Comparison of ENCODE assay signal across 25 cellular contexts in genomic region chr2:112879491-112880041, GRCh38. TPM values are rescaled to one million over a fixed set of nuclear protein-coding genes. Genes with fewer than 3 reads are reported as not detected.
DNase-seq lines count a peak whose midpoint lies in the region; ATAC-seq and TF ChIP-seq lines count a peak whose summit lies in the region.
"Had no signal": no experiment of that assay in that cellular context is flagged by ENCODE, and none has a peak within 500 bp of the region (broad histone marks: within the 10 kb centered on the region; RNA-seq: fewer than 3 reads in every experiment).

No MANE protein-coding gene starts in this region.

- peak overlapping the region; percentile 4 for H3K27ac Mint-ChIP-seq in activated T-cell treated with anti-CD3 and anti-CD28 coated beads, Interleukin-2, amount 50 U/mL, for 72 hours
- no peak overlapping the region for H3K27ac Mint-ChIP-seq in H9
- H3K27ac Mint-ChIP-seq: CD8-positive, alpha-beta T cell had no signal

- H3K27me3 Mint-ChIP-seq in activated T-cell treated with anti-CD3 and anti-CD28 coated beads, Interleukin-2, amount 50 U/mL, for 72 hours (ENCODE audit: low read depth), result peaks cover 8% of the 10 kb centered on the region
- peaks cover 3% of the 10 kb centered on the region for H3K27me3 Mint-ChIP-seq in H9 (ENCODE audit: low read depth)

- H3K23me2 ChIP-seq in H9 (ENCODE audit: insufficient read length, low read depth, low read length, poor library complexity, severe bottlenecking), result no peaks in the 10 kb centered on the region

- H4K91ac ChIP-seq in H9 (ENCODE audit: insufficient read length, low read depth, low read length), result no peak overlapping the region

- H3K4me3 ChIP-seq in brain microvascular endothelial cell (ENCODE audit: low read depth, low read length), result no peak overlapping the region
- H3K4me3 ChIP-seq: A549, cardiac muscle cell, HAP-1, heart left ventricle, MG63, upper lobe of left lung had no signal

- ATAC-seq in activated T-cell treated with anti-CD3 and anti-CD28 coated beads, Interleukin-2, amount 50 U/mL, for 72 hours (replicated peaks in 1 of 2), result no peak
- ATAC-seq: CD8-positive, alpha-beta T cell; heart left ventricle; naive thymus-derived CD8-positive, alpha-beta T cell had no signal

- no peak overlapping the region for H3K56ac ChIP-seq in H9 (ENCODE audit: insufficient read length, low read depth, low read length)

- H3K4ac ChIP-seq in H9 (ENCODE audit: low read depth, low read length), result no peak overlapping the region

- H3T11ph ChIP-seq in H9 (ENCODE audit: low read length), result no peak overlapping the region

- in situ Hi-C loops in brain microvascular endothelial cell (cut with HindIII; ENCODE audit: low pct_ligation_motif_present, low sequenced_read_pairs), result no loop called here

- no peaks in the 10 kb centered on the region for H3K36me3 ChIP-seq in brain microvascular endothelial cell (replicated peaks)
- H3K36me3 ChIP-seq: cardiac muscle cell, HAP-1, heart left ventricle, MG63, upper lobe of left lung had no signal

- no peak overlapping the region for H2AFZ ChIP-seq in H9 (ENCODE audit: low read length)

- H3K23ac ChIP-seq in H9 (ENCODE audit: insufficient read length, low read depth, low read length), result no peak overlapping the region

- H3K79me2 ChIP-seq in H9 (ENCODE audit: insufficient read depth, low read length), result no peaks in the 10 kb centered on the region

- H3K4me1 Mint-ChIP-seq in activated T-cell treated with anti-CD3 and anti-CD28 coated beads, Interleukin-2, amount 50 U/mL, for 72 hours (ENCODE audit: low read depth), result peaks cover 26% of the 10 kb centered on the region
- peaks cover 8 to 10% of the 10 kb centered on the region in 2 experiments for H3K4me1 Mint-ChIP-seq in H9

- no peak overlapping the region for H4K5ac ChIP-seq in H9 (ENCODE audit: insufficient read length, low read depth, low read length)

- no peaks in the 10 kb centered on the region for H3K9me3 Mint-ChIP-seq in activated T-cell treated with anti-CD3 and anti-CD28 coated beads, Interleukin-2, amount 50 U/mL, for 72 hours
- H3K9me3 Mint-ChIP-seq in H9, result no peaks in the 10 kb centered on the region
- H3K9me3 Mint-ChIP-seq: activated naive CD8-positive, alpha-beta T cell treated with anti-CD3 and anti-CD28 coated beads, Interleukin-2, amount 50 U/mL, for 24 hours; activated T-helper 1 cell treated with anti-CD3 and anti-CD28 coated beads, Interleukin-12 subunit alpha, Interleukin-12 subunit beta, Interleukin-2, Interleukin-4 antibody, amounts not matched to agents 30 ng/mL and 10 ng/mL and 1 ng/mL, durations not matched to agents 14 hours and 24 hours and 36 hours; CD8-positive, alpha-beta T cell; naive thymus-derived CD8-positive, alpha-beta T cell had no signal

- no peak overlapping the region for H3K18ac ChIP-seq in H9 (ENCODE audit: insufficient read length, low read depth, low read length)

- CTCF ChIA-PET in RWPE1 (lab: Yijun Ruan, JAX), result interaction anchor here (0.6 to 0.7 kb wide), 2 partner anchors 108 to 130 kb away, joined by 3 to 5 read pairs; no protein-coding TSS in a partner anchor

- H3K27ac ChIP-seq in RWPE1, result peak overlapping the region; percentile 97
- peak overlapping the region; percentile 99 for H3K27ac ChIP-seq in brain microvascular endothelial cell
- peak overlapping the region; percentile 73 for H3K27ac ChIP-seq in substantia nigra (ENCODE audit: low read depth, low read length, poor library complexity, severe bottlenecking)
- H3K27ac ChIP-seq in H9 (ENCODE audit: insufficient read length, low read depth, low read length), result no peak overlapping the region
- H3K27ac ChIP-seq: cardiac muscle cell, heart left ventricle had no signal

- H2BK20ac ChIP-seq in H9 (ENCODE audit: low read depth, low read length, poor library complexity, severe bottlenecking), result no peak overlapping the region

- no peaks in the 10 kb centered on the region for H3K79me1 ChIP-seq in H9 (ENCODE audit: insufficient read depth, low read depth, low read length, poor library complexity, severe bottlenecking)

- H3K36me3 Mint-ChIP-seq in activated T-cell treated with anti-CD3 and anti-CD28 coated beads, Interleukin-2, amount 50 U/mL, for 72 hours (ENCODE audit: insufficient read depth in 2 of 2), result no peaks in the 10 kb centered on the region
- H3K36me3 Mint-ChIP-seq in H9 (ENCODE audit: insufficient read depth in 1 of 3, low read depth in 3 of 3), result no peaks in the 10 kb centered on the region
- H3K36me3 Mint-ChIP-seq: CD8-positive, alpha-beta T cell; naive thymus-derived CD8-positive, alpha-beta T cell had no signal

- H2BK5ac ChIP-seq in H9 (ENCODE audit: insufficient read length, low read length), result no peak overlapping the region

- no peaks in the 10 kb centered on the region for H3K9me3 ChIP-seq in H9 (ENCODE audit: control insufficient read depth, low read depth, low read length)
- H3K9me3 ChIP-seq: A549, HAP-1, heart left ventricle, MG63, upper lobe of left lung had no signal

- no peaks in the 10 kb centered on the region for H3K27me3 ChIP-seq in brain microvascular endothelial cell (replicated peaks)
- no peaks in the 10 kb centered on the region for H3K27me3 ChIP-seq in H9 (ENCODE audit: insufficient read depth, low read length)
- H3K27me3 ChIP-seq: cardiac muscle cell, MG63, upper lobe of left lung had no signal

- no peak overlapping the region for H2BK120ac ChIP-seq in H9 (ENCODE audit: low read depth, low read length, poor library complexity, severe bottlenecking)

- no peaks in the 10 kb centered on the region for H3K4me1 ChIP-seq in H9 (ENCODE audit: insufficient read depth, low read length)
- H3K4me1 ChIP-seq: A549, HAP-1, upper lobe of left lung had no signal

- no peak overlapping the region for H3K14ac ChIP-seq in H9 (ENCODE audit: insufficient read depth, low read length)

- WGBS in H9 (ENCODE audit: extremely low coverage, insufficient read length, low lambda C conversion rate), result no CpG with 5 or more reads among the region's 6 CpGs

- POLR2A ChIA-PET in RWPE1 (lab: Yijun Ruan, JAX; ENCODE audit: low non-redundant PET), result no interaction called here

- no peaks in the 10 kb centered on the region for H4K20me1 ChIP-seq in H9 (ENCODE audit: control insufficient read depth, insufficient read depth, insufficient read length)

- no peak for DNase-seq in activated T-cell treated with anti-CD3 and anti-CD28 coated beads, Interleukin-2, amount 50 U/mL, for 72 hours
- no peak for DNase-seq in activated T-cell treated with anti-CD3 and anti-CD28 coated beads, Interleukin-2, amount 50 U/mL, for 48 hours
- DNase-seq in RWPE1 (ENCODE audit: low spot score) (no peak), brain microvascular endothelial cell (no peak), substantia nigra (lab: John Stamatoyannopoulos, UW) (no peak), NCI-H526 (lab: John Stamatoyannopoulos, UW) (no peak), H9 (no peak)
- DNase-seq in activated CD8-positive, alpha-beta memory T cell treated with anti-CD3 and anti-CD28 coated beads for 24 hours, result no peak
- DNase-seq: activated CD4-positive, alpha-beta T cell treated with anti-CD3 and anti-CD28 coated beads, Interleukin-2, amount 50 U/mL, for 1 hour; activated naive CD8-positive, alpha-beta T cell treated with anti-CD3 and anti-CD28 coated beads, Interleukin-2, amount 50 U/mL, for 24 hours; CD8-positive, alpha-beta T cell; DND-41; heart left ventricle; naive thymus-derived CD8-positive, alpha-beta T cell; NCI-H2029; NCI-H510A treated with DMSO at 0.1 percent for 48 hours had no signal

- H3K4me3 Mint-ChIP-seq in activated T-cell treated with anti-CD3 and anti-CD28 coated beads, Interleukin-2, amount 50 U/mL, for 72 hours, result no peak overlapping the region
- no peak overlapping the region for H3K4me3 Mint-ChIP-seq in H9
- H3K4me3 Mint-ChIP-seq: activated naive CD8-positive, alpha-beta T cell treated with anti-CD3 and anti-CD28 coated beads, Interleukin-2, amount 50 U/mL, for 24 hours; activated T-helper 1 cell treated with anti-CD3 and anti-CD28 coated beads, Interleukin-12 subunit alpha, Interleukin-12 subunit beta, Interleukin-2, Interleukin-4 antibody, amounts not matched to agents 30 ng/mL and 10 ng/mL and 1 ng/mL, durations not matched to agents 14 hours and 24 hours and 36 hours; CD8-positive, alpha-beta T cell had no signal

- H2BK12ac ChIP-seq in H9 (ENCODE audit: insufficient read length, low read depth, low read length), result no peak overlapping the region

- TF ChIP-seq CTCF in RWPE1 (conservative IDR thresholded peaks at IDR 0.05; ENCODE audit: low read depth) (no peak), brain microvascular endothelial cell (IDR thresholded peaks at IDR 0.05; ENCODE audit: low read depth, low read length, missing control alignments) (no peak), H9 (conservative IDR thresholded peaks at IDR 0.05) (no peak)

- H2AK5ac ChIP-seq in H9 (ENCODE audit: insufficient read length, low read length), result no peak overlapping the region

- H2BK15ac ChIP-seq in H9 (ENCODE audit: low read depth, low read length), result no peak overlapping the region

- H3K4me2 ChIP-seq in H9 (ENCODE audit: insufficient read depth, insufficient read length, low read length), result no peak overlapping the region
- H3K4me2 ChIP-seq: A549 had no signal

- no peak overlapping the region for H3K9ac ChIP-seq in H9 (ENCODE audit: extremely low read depth, insufficient read length, low read length)

- no peak overlapping the region for H4K8ac ChIP-seq in H9 (replicated peaks; ENCODE audit: insufficient read length, low read depth, low read length)

RNA-seq across cellular contexts. Expression of gene IL37, which starts 31.4 kb away (rescaled TPM):
- total RNA-seq in activated T-cell treated with anti-CD3 and anti-CD28 coated beads, Interleukin-2, amount 50 U/mL, for 72 hours, result not detected
- total RNA-seq in H9 (2021), result 0.55 TPM in 1 of 2 replicates, not detected in the other
- total RNA-seq: activated T-helper 1 cell treated with anti-CD3 and anti-CD28 coated beads, Interleukin-12 subunit alpha, Interleukin-12 subunit beta, Interleukin-2, Interleukin-4 antibody, amounts not matched to agents 30 ng/mL and 10 ng/mL and 1 ng/mL, durations not matched to agents 14 hours and 24 hours and 36 hours; cardiac muscle cell; CD8-positive, alpha-beta T cell; heart left ventricle; lung microvascular endothelial cell; naive thymus-derived CD8-positive, alpha-beta T cell; posterior vena cava; skeletal muscle tissue had no signal

RNA-seq across cellular contexts. Expression of gene IL1B, which starts 43.0 kb away (rescaled TPM):
- under 1 TPM in 1 of 2 donors, not detected in 1; 0.14 TPM for total RNA-seq in activated T-cell treated with anti-CD3 and anti-CD28 coated beads, Interleukin-2, amount 50 U/mL, for 72 hours
- not detected in 2 replicates for total RNA-seq in H9 (2021)
- total RNA-seq: cardiac muscle cell; lung microvascular endothelial cell; naive thymus-derived CD8-positive, alpha-beta T cell had no signal
